8 cellular contexts compared by ENCODE assay signal in the genomic region with DNA sequence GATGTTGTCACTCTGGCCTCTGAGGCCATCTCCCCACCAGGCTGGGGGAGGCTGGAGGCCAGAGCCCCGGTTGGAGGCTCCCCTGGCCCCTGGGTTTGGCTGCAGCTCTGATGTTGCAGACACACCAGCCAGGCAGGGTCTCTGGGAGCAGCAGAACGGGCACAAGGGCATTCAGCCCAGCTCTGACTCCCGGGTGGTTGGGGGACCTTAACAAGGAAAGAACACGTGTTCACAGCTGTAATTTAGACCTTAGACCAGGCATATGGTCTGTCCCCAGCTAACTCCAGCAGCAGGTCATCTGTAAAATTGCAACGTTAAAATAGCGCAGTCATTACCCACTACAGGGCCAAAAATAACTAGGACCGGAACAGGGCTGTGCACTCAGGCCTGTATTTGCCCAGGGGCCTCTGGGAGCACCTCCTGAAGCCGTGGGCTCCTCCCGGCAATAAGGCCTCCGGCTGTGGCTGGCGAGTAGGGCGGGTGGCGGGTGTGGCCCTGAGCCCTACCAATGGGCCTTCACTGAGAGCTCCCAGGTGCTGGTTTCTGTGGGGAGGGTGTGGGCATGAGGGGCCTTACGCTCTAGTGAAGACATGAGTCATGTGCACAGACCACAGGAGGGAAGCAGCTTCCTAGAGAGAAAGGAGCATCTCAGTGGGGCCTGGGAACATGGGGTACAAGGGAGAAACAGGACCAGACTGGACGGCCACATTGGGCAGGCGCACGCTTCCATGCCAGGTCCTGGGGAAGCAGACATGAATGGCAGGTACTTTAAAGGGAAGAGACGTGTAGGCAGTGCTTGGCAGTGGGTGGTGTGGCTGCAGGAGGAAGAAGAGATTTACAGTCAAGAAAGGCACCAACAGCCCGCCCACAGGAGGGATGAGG. TPM values are rescaled to one million over a fixed set of nuclear protein-coding genes. Genes with fewer than 3 reads are reported as not detected.
DNase-seq lines count a peak whose midpoint lies in the region; ATAC-seq and FAIRE-seq lines count a peak whose summit lies in the region.

No MANE protein-coding gene starts in this region.

- no peaks in the 10 kb centered on the region for H3K27me3 Mint-ChIP-seq in activated naive CD4-positive, alpha-beta T cell treated with anti-CD3 and anti-CD28 coated beads for 36 hours (ENCODE audit: low read depth)

- CTCF ChIA-PET in activated naive CD4-positive, alpha-beta T cell treated with anti-CD3 and anti-CD28 coated beads for 36 hours (lab: Charles Lee) = interaction anchor here (0.6 to 6.0 kb wide), 10 partner anchors 12 to 246 kb away, joined by 3 to 48 read pairs (median 5); no protein-coding TSS in a partner anchor

- peak overlapping the region; percentile 71 for H3K4me3 Mint-ChIP-seq in activated naive CD4-positive, alpha-beta T cell treated with anti-CD3 and anti-CD28 coated beads for 36 hours

- intact Hi-C loops in activated naive CD4-positive, alpha-beta T cell treated with anti-CD3 and anti-CD28 coated beads for 36 hours (cut with micrococcal nuclease) = loop anchor here (1.0 to 5.0 kb wide), 3 partner anchors 13 to 248 kb away; no protein-coding TSS in a partner anchor

- DNase-seq in AML-193 (lab: John Stamatoyannopoulos, UW) = peak; percentile 68 to 76
- peak; percentile 95 for DNase-seq in SIG-M5 treated with dmso at 0.1 percent for 504 hours (lab: John Stamatoyannopoulos, UW; ENCODE audit: unreplicated experiment)
- peak; percentile 95 for DNase-seq in activated naive CD4-positive, alpha-beta T cell treated with anti-CD3 and anti-CD28 coated beads for 36 hours
- DNase-seq in stimulated activated CD8-positive, alpha-beta memory T cell treated with anti-CD3 and anti-CD28 coated beads, Interleukin-15, amount 100 ng/mL, for 1 hour (ENCODE audit: low read depth) = peak; percentile 50
- DNase-seq in NCI-H2029 (lab: John Stamatoyannopoulos, UW) = no peak

- no peaks in the 10 kb centered on the region for H3K9me3 Mint-ChIP-seq in activated naive CD4-positive, alpha-beta T cell treated with anti-CD3 and anti-CD28 coated beads for 36 hours

- peaks cover 89% of the 10 kb centered on the region for H3K4me1 Mint-ChIP-seq in activated naive CD4-positive, alpha-beta T cell treated with anti-CD3 and anti-CD28 coated beads for 36 hours (ENCODE audit: low read depth)

- peaks cover 2% of the 10 kb centered on the region for H3K36me3 Mint-ChIP-seq in activated naive CD4-positive, alpha-beta T cell treated with anti-CD3 and anti-CD28 coated beads for 36 hours (ENCODE audit: low read depth)

- ATAC-seq in GM19328 (IDR thresholded peaks at IDR 0.05; ENCODE audit: unreplicated experiment) = peak; percentile 96
- ATAC-seq in HG03378 (IDR thresholded peaks at IDR 0.05; ENCODE audit: unreplicated experiment) = peak; percentile 74

- peak; percentile 89 for FAIRE-seq in islet of Langerhans (lab: Jason Lieb, UNC)

- peak overlapping the region; percentile 93 for H3K27ac Mint-ChIP-seq in activated naive CD4-positive, alpha-beta T cell treated with anti-CD3 and anti-CD28 coated beads for 36 hours

RNA-seq across cellular contexts. Expression of gene LDLRAP1, which starts 6.1 kb away (rescaled TPM):
- total RNA-seq in activated naive CD4-positive, alpha-beta T cell treated with anti-CD3 and anti-CD28 coated beads for 36 hours = 10 to 100 TPM; 19.1 to 19.7 TPM
